ENCODE assay signal across 17 cellular contexts in the genomic region with DNA sequence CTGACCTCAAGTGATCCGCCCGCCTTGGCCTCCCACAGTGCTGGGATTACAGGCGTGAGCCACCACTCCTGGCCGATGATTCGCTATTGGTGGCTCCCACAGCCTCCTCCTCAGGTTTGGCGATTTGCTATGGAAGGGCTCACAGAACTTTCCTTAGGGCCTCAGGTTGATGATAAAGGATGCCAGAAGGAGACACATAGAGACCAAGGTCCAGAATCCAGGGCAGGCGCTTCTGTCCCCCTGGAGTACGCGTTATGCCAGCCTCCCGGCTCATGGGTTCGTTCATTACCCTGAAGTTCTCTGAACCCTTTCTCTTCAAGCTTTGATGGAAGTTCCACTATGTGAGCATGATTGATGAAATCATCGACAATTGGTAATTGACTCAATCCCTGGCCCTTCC. TPM values are rescaled to one million over a fixed set of nuclear protein-coding genes. Genes with fewer than 3 reads are reported as not detected.
A peak's percentile ranks its signal among the peaks of the same experiment; 100 is the strongest.
DNase-seq lines count a peak whose midpoint lies in the region; ATAC-seq, FAIRE-seq and TF ChIP-seq lines count a peak whose summit lies in the region.
"Had no signal": no experiment of that assay in that cellular context is flagged by ENCODE, and none has a peak within 500 bp of the region (broad histone marks: within the 10 kb centered on the region; RNA-seq: fewer than 3 reads in every experiment).

No MANE protein-coding gene starts in this region.

- no peaks in the 10 kb centered on the region for H3K36me3 Mint-ChIP-seq in osteocyte (ENCODE audit: unreplicated experiment)
- H3K36me3 Mint-ChIP-seq: CD14-positive monocyte; CD8-positive, alpha-beta T cell had no signal

- H3K9me3 ChIP-seq in HEK293 (ENCODE audit: control insufficient read depth, insufficient read depth, low read depth, low read length), result no peaks in the 10 kb centered on the region
- H3K9me3 ChIP-seq in IMR-90 (ENCODE audit: control insufficient read depth, insufficient read depth, low read length), result no peaks in the 10 kb centered on the region
- H3K9me3 ChIP-seq: A549 had no signal

- no peak overlapping the region for H3K18ac ChIP-seq in IMR-90 (ENCODE audit: low read depth, low read length)

- no peak overlapping the region for H2AFZ ChIP-seq in IMR-90 (replicated peaks; ENCODE audit: low read length, poor library complexity)

- H3K4me2 ChIP-seq in IMR-90 (ENCODE audit: low read depth, low read length), result no peak overlapping the region
- H3K4me2 ChIP-seq: A549 had no signal

- H4K8ac ChIP-seq in IMR-90 (ENCODE audit: low read depth in 2 of 2, low read length in 2 of 2), result no peak overlapping the region

- no peaks in the 10 kb centered on the region for H4K20me1 ChIP-seq in IMR-90 (ENCODE audit: insufficient read depth, low read length)

- H3K27me3 ChIP-seq in IMR-90 (ENCODE audit: control insufficient read depth, insufficient read depth, low read length) (no peaks in the 10 kb centered on the region), bronchial epithelial cell (ENCODE audit: control insufficient read depth, insufficient read depth, low read length) (no peaks in the 10 kb centered on the region)

- H3K9me1 ChIP-seq in IMR-90 (ENCODE audit: insufficient read depth, low read length), result no peaks in the 10 kb centered on the region

- no peak for TF ChIP-seq POLR2A in IMR-90 (IDR thresholded peaks at IDR 0.05; ENCODE audit: low read depth, low read length)

- DNase-seq in IMR-90 (no peak), bronchial epithelial cell (ENCODE audit: low read depth) (no peak), osteocyte (ENCODE audit: extremely low spot score, unreplicated experiment) (no peak), kidney glomerular epithelial cell (lab: John Stamatoyannopoulos, UW) (no peak), left colon (no peak)
- DNase-seq: CD8-positive, alpha-beta T cell; COR-L47; DMS153; GF-D8 had no signal

- no peak overlapping the region for H4K5ac ChIP-seq in IMR-90 (ENCODE audit: low read depth, low read length)

- peak; percentile 43 for FAIRE-seq in bronchial epithelial cell (lab: Jason Lieb, UNC)
- FAIRE-seq: A549, D721Med, GM19239 had no signal

- no peak overlapping the region for H2AK9ac ChIP-seq in IMR-90 (replicated peaks; ENCODE audit: low read depth, low read length, poor library complexity)

- no peaks in the 10 kb centered on the region for H3K9me3 Mint-ChIP-seq in osteocyte (ENCODE audit: unreplicated experiment)
- H3K9me3 Mint-ChIP-seq: CD8-positive, alpha-beta T cell had no signal

- H2BK15ac ChIP-seq in IMR-90 (ENCODE audit: low read depth, low read length), result no peak overlapping the region; the same call in 2 of the 3 replicates

- peaks cover 20% of the 10 kb centered on the region for H3K4me1 Mint-ChIP-seq in osteocyte (ENCODE audit: unreplicated experiment)

- H3K9ac ChIP-seq in IMR-90 (ENCODE audit: low read depth, low read length), result no peak overlapping the region

- H3K4me3 ChIP-seq in HEK293 (ENCODE audit: low read depth, low read length) (no peak overlapping the region), IMR-90 (ENCODE audit: insufficient read depth, low read depth, low read length) (no peak overlapping the region), bronchial epithelial cell (ENCODE audit: low read depth, low read length) (no peak overlapping the region)
- H3K4me3 ChIP-seq: A549 had no signal

- H3K36me3 ChIP-seq in HEK293 (ENCODE audit: control insufficient read depth in 2 of 2, insufficient read depth in 1 of 2, low read length in 2 of 2), result no peaks in the 10 kb centered on the region
- H3K36me3 ChIP-seq in IMR-90 (ENCODE audit: control insufficient read depth, insufficient read depth, low read length), result no peaks in the 10 kb centered on the region
- H3K36me3 ChIP-seq in bronchial epithelial cell (ENCODE audit: control insufficient read depth, insufficient read depth, low read length), result no peaks in the 10 kb centered on the region

- H3K27ac ChIP-seq in HEK293 (ENCODE audit: extremely low read depth, low read depth, low read length) (no peak overlapping the region), IMR-90 (ENCODE audit: insufficient read depth, low read length) (no peak overlapping the region)

- BruUV-seq in IMR-90 (replicated peaks; lab: Mats Ljungman, UMichigan), result no TSS peak

- TF ChIP-seq RAD21 in IMR-90 (IDR thresholded peaks at IDR 0.05; ENCODE audit: low read length), result no peak

- H3K27me3 Mint-ChIP-seq in osteocyte (ENCODE audit: unreplicated experiment), result no peaks in the 10 kb centered on the region

- no peak overlapping the region for H3K23ac ChIP-seq in IMR-90 (ENCODE audit: low read depth, low read length)

- intact Hi-C loops in IMR-90 (cut with micrococcal nuclease) (no loop called here), left colon (cut with DNase I, micrococcal nuclease) (loop anchor here in 1 of 2 donors (10.0 kb wide), 1 partner anchor 85 kb away; no protein-coding TSS in a partner anchor)

- no peak overlapping the region for H3K4ac ChIP-seq in IMR-90 (ENCODE audit: low read depth, low read length)

- H2BK20ac ChIP-seq in IMR-90 (ENCODE audit: low read depth, low read length), result no peak overlapping the region

- no peak overlapping the region for H3K4me3 Mint-ChIP-seq in osteocyte (ENCODE audit: unreplicated experiment)
- H3K4me3 Mint-ChIP-seq: CD14-positive monocyte; CD8-positive, alpha-beta T cell had no signal

- no peak overlapping the region for H4K91ac ChIP-seq in IMR-90 (ENCODE audit: insufficient read depth, low read depth, low read length)

- WGBS in IMR-90 (ENCODE audit: extremely low coverage in 2 of 2, insufficient read length in 1 of 2), 2 experiments, result 100% methylated on average over 3 of the region's 12 CpGs; no CpG with 5 or more reads in 1 of the 2 experiments

- H3K56ac ChIP-seq in IMR-90 (ENCODE audit: extremely low read depth, insufficient read depth, low read length), result no peak overlapping the region

- TF ChIP-seq CTCF in HEK293 (tag by site-specific recombination; IDR thresholded peaks at IDR 0.05) (no peak), IMR-90 (conservative IDR thresholded peaks at IDR 0.05; ENCODE audit: low read depth, low read length) (no peak), bronchial epithelial cell (IDR thresholded peaks at IDR 0.05; ENCODE audit: insufficient read depth, low read length, severe bottlenecking) (no peak), osteocyte (IDR thresholded peaks at IDR 0.05) (peak; percentile 7)

- H2AK5ac ChIP-seq in IMR-90 (ENCODE audit: low read depth, low read length), result 0 out of 2 replicates have a peak overlapping the region, but pooled peaks have one; percentile 24

- no peaks in the 10 kb centered on the region for H3K4me1 ChIP-seq in HEK293 (ENCODE audit: control insufficient read depth, insufficient read depth, low read length)
- peaks cover 7% of the 10 kb centered on the region for H3K4me1 ChIP-seq in IMR-90 (ENCODE audit: control insufficient read depth, insufficient read depth, low read length)

- H3K27ac Mint-ChIP-seq in osteocyte (ENCODE audit: unreplicated experiment), result no peak overlapping the region
- H3K27ac Mint-ChIP-seq: CD14-positive monocyte; CD8-positive, alpha-beta T cell had no signal

- no peak overlapping the region for H2BK5ac ChIP-seq in IMR-90 (ENCODE audit: low read depth, low read length, poor library complexity, severe bottlenecking)

- CTCF ChIA-PET in HEK293 (lab: Yijun Ruan, JAX), result interaction anchor here (0.5 to 6.8 kb wide), 5 partner anchors 12 to 107 kb away, joined by 3 to 58 read pairs (median 4); no protein-coding TSS in a partner anchor
- CTCF ChIA-PET in IMR-90 (lab: Yijun Ruan, JAX), result interaction anchor here (1.0 kb wide), 1 partner anchor 12 kb away, joined by 3 read pairs; no protein-coding TSS in a partner anchor

- POLR2A ChIA-PET in HEK293 (lab: Yijun Ruan, JAX), result no interaction called here
- POLR2A ChIA-PET in IMR-90 (lab: Charles Lee; ENCODE audit: unreplicated experiment), result interaction anchor here (0.7 kb wide), 1 partner anchor 64 kb away, joined by 30 read pairs; no protein-coding TSS in a partner anchor

- dilution Hi-C loops in IMR-90 (cut with HindIII; ENCODE audit: low sequenced_read_pairs, unreplicated experiment), result no loop called here

- H2BK120ac ChIP-seq in IMR-90 (ENCODE audit: low read depth, low read length), result no peak overlapping the region

- in situ Hi-C loops in IMR-90 (cut with MboI; ENCODE audit: low sequenced_read_pairs), result loop anchor here (25.0 kb wide), 1 partner anchor 473 kb away; no protein-coding TSS in a partner anchor

- ATAC-seq in IMR-90 (ENCODE audit: low read depth), result no peak
- no peak for ATAC-seq in GM21737 (IDR thresholded peaks at IDR 0.05; ENCODE audit: unreplicated experiment)
- no peak for ATAC-seq in left colon
- ATAC-seq: A549; CD8-positive, alpha-beta T cell; HCT116 had no signal

- no peak overlapping the region for H3K14ac ChIP-seq in IMR-90 (replicated peaks; ENCODE audit: low read depth, low read length)

- H3K79me1 ChIP-seq in IMR-90 (ENCODE audit: low read depth in 1 of 2, low read length in 2 of 2), result no peaks in the 10 kb centered on the region

TF ChIP-seq in HEK293, 187 proteins besides CTCF, POLR2A, EP300 and RAD21 (continues in another document):
- no peak for TF ChIP-seq ZNF571 (tag by site-specific recombination; IDR thresholded peaks at IDR 0.05)

RNA-seq across cellular contexts. Expression of a gene that starts 19.9 kb away (rescaled TPM):
- total RNA-seq in IMR-90 (2012; rRNA removed) (33.7 and 34.7 TPM in 2 replicates), bronchial epithelial cell (116 and 118 TPM in 2 replicates), osteocyte (439 and 456 TPM in 2 replicates), left colon (100 to 1,000 TPM; 687 to 857 TPM)
- 249 and 273 TPM in 2 replicates for polyA plus RNA-seq in IMR-90 (2012; rRNA removed)
- 146 and 259 TPM in 2 replicates for polyA plus RNA-seq in IMR-90 (2012; cell fraction: cytosol; rRNA removed)
- 165 and 308 TPM in 2 replicates for polyA plus RNA-seq in IMR-90 (2012; cell fraction: nucleus; rRNA removed; ENCODE audit: low replicate concordance)

RNA-seq across cellular contexts. Expression of a gene that starts 34.6 kb away (rescaled TPM):
- total RNA-seq in IMR-90 (2012; rRNA removed) (43.9 and 48.6 TPM in 2 replicates), bronchial epithelial cell (2.1 and 2.2 TPM in 2 replicates), osteocyte (1,096 and 1,211 TPM in 2 replicates), left colon (100 to 1,000 TPM in 1 of 2 donors, 10 to 100 TPM in 1; 45.5 to 133 TPM)
- 352 and 416 TPM in 2 replicates for polyA plus RNA-seq in IMR-90 (2012; rRNA removed)
- 411 and 495 TPM in 2 replicates for polyA plus RNA-seq in IMR-90 (2012; cell fraction: cytosol; rRNA removed)
- polyA plus RNA-seq in IMR-90 (2012; cell fraction: nucleus; rRNA removed; ENCODE audit: low replicate concordance), result 193 and 240 TPM in 2 replicates

RNA-seq across cellular contexts. Expression of a gene that starts 49.8 kb away (rescaled TPM):
- total RNA-seq in IMR-90 (2012; rRNA removed), result 50.0 and 51.8 TPM in 2 replicates
- polyA plus RNA-seq in IMR-90 (2012; rRNA removed), result 73.4 and 90.7 TPM in 2 replicates
- polyA plus RNA-seq in IMR-90 (2012; cell fraction: cytosol; rRNA removed), result 61.1 and 63.0 TPM in 2 replicates
- polyA plus RNA-seq in IMR-90 (2012; cell fraction: nucleus; rRNA removed; ENCODE audit: low replicate concordance), result 33.7 and 43.7 TPM in 2 replicates
- 60.0 and 114 TPM in 2 replicates for total RNA-seq in bronchial epithelial cell
- total RNA-seq in osteocyte, result 61.1 and 62.3 TPM in 2 replicates
- total RNA-seq in left colon, result 100 to 1,000 TPM; 302 to 322 TPM

RNA-seq across cellular contexts. Expression of a gene that starts 56.8 kb away (rescaled TPM):
- total RNA-seq in IMR-90 (2012; rRNA removed) (0.56 and 0.72 TPM in 2 replicates), bronchial epithelial cell (0.13 and 0.26 TPM in 2 replicates), osteocyte (7.3 and 9.2 TPM in 2 replicates), left colon (1 to 10 TPM; 1.1 to 1.3 TPM)
- 0.11 and 0.31 TPM in 2 replicates for polyA plus RNA-seq in IMR-90 (2012; rRNA removed)
- 0.09 and 0.15 TPM in 2 replicates for polyA plus RNA-seq in IMR-90 (2012; cell fraction: cytosol; rRNA removed)
- polyA plus RNA-seq in IMR-90 (2012; cell fraction: nucleus; rRNA removed; ENCODE audit: low replicate concordance), result 1.1 and 1.2 TPM in 2 replicates
- total RNA-seq: H4 had no signal

Comparison
In these comparisons a context has a peak if more than half of its experiments do, and no peak if none do; other contexts are left out.
1. RNA of a gene that starts 34.6 kb away (total RNA-seq): 1,096 to 1,211 TPM in osteocyte, 45.5 to 133 TPM in left colon and 43.9 to 48.6 TPM in IMR-90; 2.1 to 2.2 TPM in bronchial epithelial cell; every median in the first group is over 10 times any median in the second.